In genomic region chr2:141697035-141697434, GRCh38 we compare ENCODE assay signal across 27 cellular contexts.
"Had no signal": no experiment of that assay in that cellular context is flagged by ENCODE, and none has a peak within 500 bp of the region (broad histone marks: within the 10 kb centered on the region; RNA-seq: fewer than 3 reads in every experiment).

No MANE protein-coding gene starts in this region.

- H3K4me1 ChIP-seq: colonic mucosa, esophagus muscularis mucosa, esophagus squamous epithelium, foreskin keratinocyte, gastrocnemius medialis, heart left ventricle, heart right ventricle had no signal

- H3K27ac ChIP-seq: colonic mucosa, coronary artery, dorsolateral prefrontal cortex, epithelial cell of prostate, esophagus muscularis mucosa, esophagus squamous epithelium, foreskin keratinocyte, gastrocnemius medialis, gastroesophageal sphincter, heart left ventricle, heart right ventricle had no signal

- H3K36me3 ChIP-seq: colonic mucosa, esophagus muscularis mucosa, esophagus squamous epithelium, gastrocnemius medialis, gastroesophageal sphincter, heart left ventricle, heart right ventricle had no signal

- H3K27me3 ChIP-seq: colonic mucosa, dorsolateral prefrontal cortex, esophagus muscularis mucosa, esophagus squamous epithelium, foreskin keratinocyte, gastrocnemius medialis, gastroesophageal sphincter had no signal

- H3K4me3 ChIP-seq: colonic mucosa, coronary artery, dorsolateral prefrontal cortex, esophagus muscularis mucosa, esophagus squamous epithelium, gastrocnemius medialis, gastroesophageal sphincter, heart left ventricle, heart right ventricle had no signal

- ATAC-seq: effector memory CD8-positive, alpha-beta T cell; esophagus mucosa; foreskin keratinocyte; gastrocnemius medialis; gastroesophageal sphincter; heart left ventricle; heart right ventricle had no signal

- DNase-seq: colonic mucosa; cortex of kidney; dermis blood vessel endothelial cell; dorsolateral prefrontal cortex; effector CD4-positive, alpha-beta T cell; effector CD8-positive, alpha-beta T cell; effector memory CD4-positive, alpha-beta T cell; effector memory CD8-positive, alpha-beta T cell; endodermal cell; erythroblast; esophagus squamous epithelium; foreskin fibroblast; foreskin keratinocyte; foreskin melanocyte; gastrocnemius medialis; glutamatergic neuron; head of caudate nucleus; heart left ventricle; heart right ventricle had no signal

- FAIRE-seq: colon, endometrium, endothelial cell of umbilical vein had no signal

- H3K9me3 ChIP-seq: colonic mucosa, esophagus muscularis mucosa, esophagus squamous epithelium, gastrocnemius medialis, gastroesophageal sphincter, heart left ventricle, heart right ventricle had no signal
